Comparison of ENCODE assay signal across 16 cellular contexts in the genomic region with DNA sequence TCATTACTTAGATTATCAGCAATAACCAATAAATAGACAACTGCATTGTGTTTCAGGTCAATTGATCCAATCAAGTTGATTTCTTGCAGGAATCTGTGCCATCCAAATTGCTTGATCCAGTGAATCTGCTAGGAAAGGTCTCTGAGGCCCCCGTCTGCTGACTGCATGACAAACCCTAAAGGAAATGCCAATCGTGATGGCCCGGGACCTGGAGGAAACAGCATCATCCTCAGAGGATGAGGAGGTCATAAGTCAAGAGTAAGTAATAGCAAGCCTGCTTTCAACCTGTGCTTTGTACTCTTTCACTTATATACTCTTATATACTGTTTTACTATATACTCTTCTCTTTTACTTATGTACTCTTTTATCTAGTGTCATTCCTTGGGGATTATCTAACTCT. TPM values are rescaled to one million over a fixed set of nuclear protein-coding genes. Genes with fewer than 3 reads are reported as not detected.
DNase-seq lines count a peak whose midpoint lies in the region; ATAC-seq and TF ChIP-seq lines count a peak whose summit lies in the region.
"Had no signal": no experiment of that assay in that cellular context is flagged by ENCODE, and none has a peak within 500 bp of the region (broad histone marks: within the 10 kb centered on the region; RNA-seq: fewer than 3 reads in every experiment).

No MANE protein-coding gene starts in this region.

- TF ChIP-seq CTCF in Loucy (conservative IDR thresholded peaks at IDR 0.05; ENCODE audit: low read length): no peak
- TF ChIP-seq CTCF in brain (conservative IDR thresholded peaks at IDR 0.05): no peak
- TF ChIP-seq CTCF in progenitor cell of endocrine pancreas (IDR thresholded peaks at IDR 0.05; ENCODE audit: unreplicated experiment): no peak
- no peak for TF ChIP-seq CTCF in sigmoid colon (IDR thresholded peaks at IDR 0.05)

- H3K27ac ChIP-seq in sigmoid colon: no peak overlapping the region
- H3K27ac ChIP-seq: lower lobe of right lung had no signal

- no peaks in the 10 kb centered on the region for H3K9me3 ChIP-seq in Loucy (ENCODE audit: insufficient read depth, low read depth, low read length)
- no peaks in the 10 kb centered on the region for H3K9me3 ChIP-seq in sigmoid colon
- H3K9me3 ChIP-seq: lower lobe of right lung had no signal

- no peak for TF ChIP-seq EP300 in sigmoid colon (IDR thresholded peaks at IDR 0.05)

- H3K27me3 ChIP-seq in Loucy (ENCODE audit: insufficient read depth, low read length, poor library complexity, severe bottlenecking): no peaks in the 10 kb centered on the region
- H3K27me3 ChIP-seq in sigmoid colon: no peaks in the 10 kb centered on the region

- peaks cover 12% of the 10 kb centered on the region for H3K36me3 Mint-ChIP-seq in activated naive CD4-positive, alpha-beta T cell treated with anti-CD3 and anti-CD28 coated beads for 36 hours (ENCODE audit: low read depth)
- H3K36me3 Mint-ChIP-seq in activated naive CD4-positive, alpha-beta T cell treated with anti-CD3 and anti-CD28 coated beads, Interleukin-2, amount 50 U/mL, for 72 hours: peaks cover 6 to 7% of the 10 kb centered on the region in 2 donors
- peaks cover 10% of the 10 kb centered on the region for H3K36me3 Mint-ChIP-seq in brain
- peaks cover 2% of the 10 kb centered on the region for H3K36me3 Mint-ChIP-seq in progenitor cell of endocrine pancreas (ENCODE audit: insufficient read depth)

- H3K9me2 ChIP-seq in Loucy (replicated peaks; ENCODE audit: low read depth, low read length): no peaks in the 10 kb centered on the region

- peaks cover 4% of the 10 kb centered on the region; the same call in 1 of the 2 replicates for H3K36me3 ChIP-seq in Loucy (ENCODE audit: insufficient read depth, low read length)
- H3K36me3 ChIP-seq in sigmoid colon: peaks cover 0 to 16% (median 0%) of the 10 kb centered on the region in 4 donors

- no peak overlapping the region for H2AFZ ChIP-seq in Loucy (ENCODE audit: low read length)

- CTCF ChIA-PET in activated naive CD4-positive, alpha-beta T cell treated with anti-CD3 and anti-CD28 coated beads for 36 hours (lab: Charles Lee): interaction anchor here (0.7 to 1.3 kb wide), 3 partner anchors 46 to 174 kb away, joined by 3 to 4 read pairs (median 3); no protein-coding TSS in a partner anchor

- peak overlapping the region; percentile 10 for H3K4me3 Mint-ChIP-seq in activated naive CD4-positive, alpha-beta T cell treated with anti-CD3 and anti-CD28 coated beads for 36 hours
- H3K4me3 Mint-ChIP-seq in brain: peak overlapping the region; percentile 68 to 99 (median 93)
- peak overlapping the region; percentile 48 for H3K4me3 Mint-ChIP-seq in progenitor cell of endocrine pancreas (ENCODE audit: low read depth)

- no peaks in the 10 kb centered on the region for H3F3A ChIP-seq in Loucy (ENCODE audit: low read depth)

- H4K20me1 ChIP-seq in Loucy (ENCODE audit: insufficient read depth, low read length, poor library complexity, severe bottlenecking): peaks cover 3% of the 10 kb centered on the region

- intact Hi-C loops in activated naive CD4-positive, alpha-beta T cell treated with anti-CD3 and anti-CD28 coated beads for 36 hours (cut with micrococcal nuclease): loop anchor here (5.0 kb wide), 1 partner anchor 489 kb away; a partner anchor contains a TSS
- intact Hi-C loops in sigmoid colon (cut with DNase I) (no loop called here), Right ventricle myocardium inferior (cut with DNase I) (no loop called here)

- H3K79me2 ChIP-seq in Loucy (ENCODE audit: insufficient read depth, low read length): peaks cover 70% of the 10 kb centered on the region

- H3K27me3 Mint-ChIP-seq in activated naive CD4-positive, alpha-beta T cell treated with anti-CD3 and anti-CD28 coated beads for 36 hours (ENCODE audit: low read depth): no peaks in the 10 kb centered on the region
- H3K27me3 Mint-ChIP-seq in brain: peaks cover 7% of the 10 kb centered on the region
- H3K27me3 Mint-ChIP-seq in progenitor cell of endocrine pancreas: no peaks in the 10 kb centered on the region

- no peak overlapping the region for H3K27ac Mint-ChIP-seq in activated naive CD4-positive, alpha-beta T cell treated with anti-CD3 and anti-CD28 coated beads for 36 hours
- H3K27ac Mint-ChIP-seq in activated naive CD4-positive, alpha-beta T cell treated with anti-CD3 and anti-CD28 coated beads, Interleukin-2, amount 50 U/mL, for 72 hours: peak overlapping the region in 1 of 2 donors; percentile 50
- H3K27ac Mint-ChIP-seq in brain (peak overlapping the region in 2 of 5 experiments; percentile 31 to 55), progenitor cell of endocrine pancreas (no peak overlapping the region)

- H3K4me1 ChIP-seq in Loucy (ENCODE audit: insufficient read depth, low read length, poor library complexity, severe bottlenecking) (peaks cover 48% of the 10 kb centered on the region), sigmoid colon (peaks cover 0 to 22% (median 19%) of the 10 kb centered on the region in 4 donors)

- no peak for ATAC-seq in activated naive CD4-positive, alpha-beta T cell treated with anti-CD3 and anti-CD28 coated beads, Interleukin-2, amount 50 U/mL, for 72 hours
- no peak for ATAC-seq in Right ventricle myocardium inferior
- ATAC-seq: lower lobe of right lung had no signal

- H3K4me3 ChIP-seq in Loucy (ENCODE audit: low read length, poor library complexity, severe bottlenecking) (peak overlapping the region; percentile 30), sigmoid colon (no peak overlapping the region)
- H3K4me3 ChIP-seq: lower lobe of right lung had no signal

- H3K9ac ChIP-seq in Loucy (ENCODE audit: low read depth, low read length, poor library complexity, severe bottlenecking): peak overlapping the region; percentile 9

- WGBS in sigmoid colon, 2 donors: 81 to 91% methylated on average over 3 of the region's 3 CpGs

- peaks cover 18% of the 10 kb centered on the region for H3K4me1 Mint-ChIP-seq in activated naive CD4-positive, alpha-beta T cell treated with anti-CD3 and anti-CD28 coated beads for 36 hours (ENCODE audit: low read depth)
- H3K4me1 Mint-ChIP-seq in brain (peaks cover 82% of the 10 kb centered on the region), progenitor cell of endocrine pancreas (ENCODE audit: low read depth) (peaks cover 17% of the 10 kb centered on the region)

- no peak for TF ChIP-seq POLR2A in sigmoid colon (IDR thresholded peaks at IDR 0.05)

- no peak for DNase-seq in activated naive CD4-positive, alpha-beta T cell treated with anti-CD3 and anti-CD28 coated beads for 36 hours
- no peak for DNase-seq in activated naive CD4-positive, alpha-beta T cell treated with anti-CD3 and anti-CD28 coated beads, Interleukin-2, amount 50 U/mL, for 72 hours (ENCODE audit: low spot score in 2 of 2)
- DNase-seq in progenitor cell of endocrine pancreas (ENCODE audit: low spot score, unreplicated experiment) (no peak), sigmoid colon (no peak), Right ventricle myocardium inferior (ENCODE audit: missing footprints) (no peak)
- no peak for DNase-seq in activated CD8-positive, alpha-beta memory T cell treated with anti-CD3 and anti-CD28 coated beads, Interleukin-2, amount 50 U/mL, for 4 hours
- DNase-seq: activated CD4-positive, alpha-beta T cell treated with anti-CD3 and anti-CD28 coated beads for 48 hours; activated gamma-delta T cell treated with Interleukin-2 at 50 U/mL for 16 hours; DMS53; foreskin melanocyte; lower lobe of right lung; NCI-H1694 treated with DMSO at 0.1 percent for 48 hours; NCI-H446 treated with DMSO at 0.1 percent for 48 hours; stimulated activated naive CD4-positive, alpha-beta T cell treated with Interleukin-2 at 50 U/mL for 16 hours had no signal

- H3K9me3 Mint-ChIP-seq in activated naive CD4-positive, alpha-beta T cell treated with anti-CD3 and anti-CD28 coated beads for 36 hours: no peaks in the 10 kb centered on the region
- no peaks in the 10 kb centered on the region for H3K9me3 Mint-ChIP-seq in activated naive CD4-positive, alpha-beta T cell treated with anti-CD3 and anti-CD28 coated beads, Interleukin-2, amount 50 U/mL, for 72 hours
- H3K9me3 Mint-ChIP-seq in brain (peaks cover 0 to 8% (median 4%) of the 10 kb centered on the region in 5 experiments), progenitor cell of endocrine pancreas (ENCODE audit: low read depth) (no peaks in the 10 kb centered on the region)

- peak overlapping the region; percentile 97 for H3K4me2 ChIP-seq in Loucy (ENCODE audit: low read depth, low read length, poor library complexity, severe bottlenecking)

RNA-seq across cellular contexts. Expression of a gene that starts 1.9 kb away (rescaled TPM):
- total RNA-seq in activated naive CD4-positive, alpha-beta T cell treated with anti-CD3 and anti-CD28 coated beads for 36 hours: 10 to 100 TPM; 23.8 to 25.1 TPM
- total RNA-seq in activated naive CD4-positive, alpha-beta T cell treated with anti-CD3 and anti-CD28 coated beads, Interleukin-2, amount 50 U/mL, for 72 hours: 10 to 100 TPM; 36.6 TPM
- polyA plus RNA-seq in brain (ENCODE audit: insufficient read depth, low read depth, low replicate concordance) (34.1 TPM), sigmoid colon (10 to 100 TPM in 2 of 3 donors, 1 to 10 TPM in 1; 4.8 to 12.5 (median 10.4) TPM)
- total RNA-seq in progenitor cell of endocrine pancreas (51.9 and 56.2 TPM in 2 replicates), sigmoid colon (10 to 100 TPM; 17.9 to 36.6 (median 22.1) TPM), Right ventricle myocardium inferior (17.8 TPM)

RNA-seq across cellular contexts. Expression of a gene that starts 2.3 kb away (rescaled TPM):
- 10 to 100 TPM; 25.6 to 25.7 TPM for total RNA-seq in activated naive CD4-positive, alpha-beta T cell treated with anti-CD3 and anti-CD28 coated beads for 36 hours
- total RNA-seq in activated naive CD4-positive, alpha-beta T cell treated with anti-CD3 and anti-CD28 coated beads, Interleukin-2, amount 50 U/mL, for 72 hours: 10 to 100 TPM; 20.2 to 25.5 TPM
- polyA plus RNA-seq in brain (ENCODE audit: insufficient read depth, low read depth, low replicate concordance) (39.2 TPM), sigmoid colon (10 to 100 TPM; 10.2 to 25.3 (median 11.3) TPM)
- total RNA-seq in progenitor cell of endocrine pancreas (27.8 and 28.6 TPM in 2 replicates), sigmoid colon (1 to 10 TPM; 5.0 to 8.9 (median 7.3) TPM), Right ventricle myocardium inferior (6.5 TPM)

Comparison
In these comparisons a context has a peak if more than half of its experiments do, and no peak if none do; other contexts are left out.
1. H3K4me3 Mint-ChIP-seq: peak in every context shown above with its lines; median percentile 93 in brain; 48 in progenitor cell of endocrine pancreas; 10 in activated naive CD4-positive, alpha-beta T cell treated with anti-CD3 and anti-CD28 coated beads for 36 hours.